In the genomic region with DNA sequence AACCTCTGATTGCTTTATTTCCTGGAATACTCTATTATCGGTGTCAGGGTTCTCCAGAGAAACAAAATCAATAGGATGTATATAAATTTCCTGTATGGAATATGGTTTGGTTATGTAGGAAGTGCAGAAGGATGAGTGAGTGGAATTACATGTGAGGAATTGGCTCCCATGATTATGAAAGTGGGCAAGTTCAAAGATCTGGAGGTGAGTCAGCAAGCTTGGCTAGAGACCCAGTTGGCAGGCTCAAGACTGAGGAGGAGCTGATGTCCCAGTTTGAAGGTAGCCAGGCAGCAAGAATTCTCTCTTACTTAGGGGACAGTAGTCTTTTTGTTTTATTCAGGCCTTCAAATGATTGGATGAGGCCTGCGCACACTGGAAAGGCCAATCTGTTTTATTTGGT, we compare ENCODE assay signal across 11 cellular contexts. TPM values are rescaled to one million over a fixed set of nuclear protein-coding genes. Genes with fewer than 3 reads are reported as not detected.
A peak's percentile ranks its signal among the peaks of the same experiment; 100 is the strongest.
DNase-seq lines count a peak whose midpoint lies in the region; ATAC-seq and TF ChIP-seq lines count a peak whose summit lies in the region.
"Had no signal": no experiment of that assay in that cellular context is flagged by ENCODE, and none has a peak within 500 bp of the region (broad histone marks: within the 10 kb centered on the region; RNA-seq: fewer than 3 reads in every experiment).

No MANE protein-coding gene starts in this region.

- intact Hi-C loops in posterior vena cava (cut with DNase I): no loop called here

- H2AFZ ChIP-seq in fibroblast of lung (ENCODE audit: low read length): no peak overlapping the region

- no peak overlapping the region for H3K9ac ChIP-seq in fibroblast of lung (ENCODE audit: insufficient read depth, low read length)
- H3K9ac ChIP-seq: KMS-11 had no signal

- no peaks in the 10 kb centered on the region for H3K9me3 Mint-ChIP-seq in activated T-cell treated with anti-CD3 and anti-CD28 coated beads, Interleukin-2, amount 50 U/mL, for 24 hours

- no peaks in the 10 kb centered on the region for H4K20me1 ChIP-seq in fibroblast of lung (ENCODE audit: control insufficient read depth, extremely low read depth, insufficient read depth, low read length)

- no peak overlapping the region for H3K27ac Mint-ChIP-seq in activated T-cell treated with anti-CD3 and anti-CD28 coated beads, Interleukin-2, amount 50 U/mL, for 24 hours

- in situ Hi-C loops in G401 (cut with HindIII; ENCODE audit: low sequenced_read_pairs): no loop called here

- H3K4me1 Mint-ChIP-seq in activated T-cell treated with anti-CD3 and anti-CD28 coated beads, Interleukin-2, amount 50 U/mL, for 24 hours (ENCODE audit: low read depth): peaks cover 1% of the 10 kb centered on the region

- H3K4me3 ChIP-seq in RWPE2 (ENCODE audit: severe bottlenecking) (no peak overlapping the region), fibroblast of lung (replicated peaks in 1 of 4; ENCODE audit: control extremely low read depth in 1 of 4, insufficient read depth in 1 of 4, low read depth in 3 of 4, low read length in 4 of 4) (no peak overlapping the region)
- H3K4me3 ChIP-seq: stomach had no signal

- DNase-seq in G401 (ENCODE audit: low spot score) (peak; percentile 67), RWPE2 (ENCODE audit: low spot score) (peak; percentile 66), fibroblast of lung (ENCODE audit: low read depth in 2 of 2) (peak; percentile 92 to 96), posterior vena cava (ENCODE audit: low spot score) (peak; percentile 87), 8988T (no peak), NCI-H2171 (lab: John Stamatoyannopoulos, UW) (no peak)
- no peak for DNase-seq in activated T-cell treated with anti-CD3 and anti-CD28 coated beads, Interleukin-2, amount 50 U/mL, for 24 hours
- DNase-seq: activated gamma-delta T cell, stomach had no signal

- H3K27me3 ChIP-seq in RWPE2 (ENCODE audit: insufficient read depth, poor library complexity, severe bottlenecking): no peaks in the 10 kb centered on the region
- H3K27me3 ChIP-seq in fibroblast of lung (ENCODE audit: control insufficient read depth, insufficient read depth, low read length): no peaks in the 10 kb centered on the region

- TF ChIP-seq CTCF in RWPE2 (IDR thresholded peaks at IDR 0.05; ENCODE audit: poor library complexity, severe bottlenecking) (no peak), fibroblast of lung (conservative IDR thresholded peaks at IDR 0.05 in 1 of 2, IDR thresholded peaks at IDR 0.05 in 1 of 2; ENCODE audit: low read depth in 1 of 2, low read length in 2 of 2) (no peak)

- H3K27me3 Mint-ChIP-seq in activated T-cell treated with anti-CD3 and anti-CD28 coated beads, Interleukin-2, amount 50 U/mL, for 24 hours: peaks cover 2% of the 10 kb centered on the region

- H3K4me1 ChIP-seq in RWPE2 (ENCODE audit: insufficient read depth, poor library complexity, severe bottlenecking) (peaks cover 42% of the 10 kb centered on the region), fibroblast of lung (ENCODE audit: control insufficient read depth, extremely low read depth, insufficient read depth, low read length) (peaks cover 15% of the 10 kb centered on the region)

- no peaks in the 10 kb centered on the region for H3K36me3 Mint-ChIP-seq in activated T-cell treated with anti-CD3 and anti-CD28 coated beads, Interleukin-2, amount 50 U/mL, for 24 hours (ENCODE audit: low read depth)

- peak; percentile 94 for ATAC-seq in RWPE2 (ENCODE audit: low read depth)
- ATAC-seq in HG03196 (IDR thresholded peaks at IDR 0.05; ENCODE audit: unreplicated experiment): no peak

- no peaks in the 10 kb centered on the region for H3K79me2 ChIP-seq in fibroblast of lung (ENCODE audit: control insufficient read depth, insufficient read depth, low read length)

- H3K36me3 ChIP-seq in RWPE2 (ENCODE audit: low read depth) (no peaks in the 10 kb centered on the region), fibroblast of lung (ENCODE audit: control insufficient read depth, insufficient read depth, low read length) (no peaks in the 10 kb centered on the region)
- H3K36me3 ChIP-seq: stomach had no signal

- peak overlapping the region; percentile 19 for H3K4me2 ChIP-seq in fibroblast of lung (ENCODE audit: extremely low read depth, insufficient read depth, low read length)
- H3K4me2 ChIP-seq: KMS-11 had no signal

- H3K4me3 Mint-ChIP-seq in activated T-cell treated with anti-CD3 and anti-CD28 coated beads, Interleukin-2, amount 50 U/mL, for 24 hours: no peak overlapping the region

- H3K27ac ChIP-seq in RWPE2 (ENCODE audit: poor library complexity, severe bottlenecking) (peak overlapping the region; percentile 89), fibroblast of lung (ENCODE audit: insufficient read depth, low read length) (no peak overlapping the region)
- H3K27ac ChIP-seq: KMS-11, stomach had no signal

- H3K9me3 ChIP-seq in RWPE2 (ENCODE audit: severe bottlenecking) (no peaks in the 10 kb centered on the region), fibroblast of lung (ENCODE audit: control insufficient read depth, insufficient read depth, low read depth, low read length) (no peaks in the 10 kb centered on the region)
- H3K9me3 ChIP-seq: stomach had no signal

RNA-seq across cellular contexts. Expression of gene MAP3K7CL, which starts 57.5 kb away (rescaled TPM):
- total RNA-seq in G401 (2014; rRNA removed; shearing (Covaris generic)): 1.9 and 6.9 TPM in 2 replicates
- 50.6 and 176 TPM in 2 replicates for total RNA-seq in fibroblast of lung
- polyA plus RNA-seq in fibroblast of lung: 58.3 and 91.7 TPM in 2 replicates
- polyA plus RNA-seq in fibroblast of lung (2012): 57.2 and 88.9 TPM in 2 replicates
- polyA minus RNA-seq in fibroblast of lung (ENCODE audit: low replicate concordance): 37.5 and 64.2 TPM in 2 replicates
- total RNA-seq in posterior vena cava: 10 to 100 TPM; 17.1 to 58.0 TPM

Comparison
In these comparisons a context has a peak if more than half of its experiments do, and no peak if none do; other contexts are left out.
1. DNase-seq: peak in G401 (single experiment), RWPE2 (single experiment), fibroblast of lung (2 of 2) and posterior vena cava (single experiment); none in activated T-cell treated with anti-CD3 and anti-CD28 coated beads, Interleukin-2, amount 50 U/mL, for 24 hours (single experiment), 8988T (single experiment) and NCI-H2171 (single experiment).